In genomic region chr7:155454183-155455112, GRCh38 we compare ENCODE assay signal across 16 cellular contexts. TPM values are rescaled to one million over a fixed set of nuclear protein-coding genes. Genes with fewer than 3 reads are reported as not detected.
DNase-seq lines count a peak whose midpoint lies in the region; ATAC-seq and TF ChIP-seq lines count a peak whose summit lies in the region.
"Had no signal": no experiment of that assay in that cellular context is flagged by ENCODE, and none has a peak within 500 bp of the region (broad histone marks: within the 10 kb centered on the region; RNA-seq: fewer than 3 reads in every experiment).

No MANE protein-coding gene starts in this region.

- no peak for ATAC-seq in Right ventricle myocardium inferior
- no peak for ATAC-seq in T-helper 17 cell
- no peak for ATAC-seq in naive B cell (ENCODE audit: low read depth in 2 of 2)
- ATAC-seq in thoracic aorta (ENCODE audit: insufficient number of reproducible peaks, low FRiP score, low read depth), result no peak
- ATAC-seq in HG03097 (IDR thresholded peaks at IDR 0.05; ENCODE audit: low FRiP score, unreplicated experiment), result no peak
- ATAC-seq in HG02571 (IDR thresholded peaks at IDR 0.05; ENCODE audit: unreplicated experiment), result no peak
- ATAC-seq: activated naive CD8-positive, alpha-beta T cell treated with anti-CD3 and anti-CD28 coated beads, Interleukin-2, amount 50 U/mL, for 24 hours; Panc1 had no signal

- TF ChIP-seq CTCF in cardiac muscle cell (IDR thresholded peaks at IDR 0.05; ENCODE audit: low read depth, low read length), result no peak
- TF ChIP-seq CTCF in thoracic aorta (IDR thresholded peaks at IDR 0.05), result no peak

- H3K36me3 ChIP-seq in cardiac muscle cell (no peaks in the 10 kb centered on the region), thoracic aorta (no peaks in the 10 kb centered on the region)
- H3K36me3 ChIP-seq: MG63, stomach had no signal

- no peak overlapping the region for H3K27ac Mint-ChIP-seq in T-helper 17 cell
- H3K27ac Mint-ChIP-seq in naive B cell, result peak overlapping the region in 4 of 6 donors; percentile 20 to 56 (median 32)
- H3K27ac Mint-ChIP-seq: activated naive CD8-positive, alpha-beta T cell treated with anti-CD3 and anti-CD28 coated beads, Interleukin-2, amount 50 U/mL, for 24 hours had no signal

- H3K36me3 Mint-ChIP-seq in T-helper 17 cell (ENCODE audit: low read depth), result peaks cover 5% of the 10 kb centered on the region
- H3K36me3 Mint-ChIP-seq in naive B cell, result no peaks in the 10 kb centered on the region

- H3K4me1 Mint-ChIP-seq in T-helper 17 cell (peaks cover 30% of the 10 kb centered on the region), naive B cell (peaks cover 33 to 42% (median 33%) of the 10 kb centered on the region in 3 donors)

- peaks cover 58% of the 10 kb centered on the region for H3K27me3 Mint-ChIP-seq in T-helper 17 cell
- peaks cover 52 to 79% (median 79%) of the 10 kb centered on the region in 3 donors for H3K27me3 Mint-ChIP-seq in naive B cell

- H3K9me3 Mint-ChIP-seq in naive B cell, result peaks cover 0 to 8% (median 0%) of the 10 kb centered on the region in 7 donors
- H3K9me3 Mint-ChIP-seq: activated naive CD8-positive, alpha-beta T cell treated with anti-CD3 and anti-CD28 coated beads, Interleukin-2, amount 50 U/mL, for 24 hours had no signal

- intact Hi-C loops in Right ventricle myocardium inferior (cut with DNase I), result loop anchor here (10.0 kb wide), 1 partner anchor 60 kb away; no protein-coding TSS in a partner anchor

- H3K4me3 ChIP-seq in cardiac muscle cell (peak overlapping the region; percentile 16), thoracic aorta (peak overlapping the region; percentile 34)
- H3K4me3 ChIP-seq: GM23248, MG63 had no signal

- H3K9me3 ChIP-seq in cardiac muscle cell (ENCODE audit: low read depth) (no peaks in the 10 kb centered on the region), T-helper 17 cell (ENCODE audit: control insufficient read depth, low read length, poor library complexity, severe bottlenecking) (no peaks in the 10 kb centered on the region), thoracic aorta (no peaks in the 10 kb centered on the region)
- H3K9me3 ChIP-seq: MG63, stomach had no signal

- H3K4me3 Mint-ChIP-seq in T-helper 17 cell, result peak overlapping the region; percentile 28
- H3K4me3 Mint-ChIP-seq in naive B cell, result peak overlapping the region in 6 of 8 donors; percentile 12 to 75 (median 50)
- H3K4me3 Mint-ChIP-seq: activated naive CD8-positive, alpha-beta T cell treated with anti-CD3 and anti-CD28 coated beads, Interleukin-2, amount 50 U/mL, for 24 hours had no signal

- DNase-seq in cardiac muscle cell (ENCODE audit: low read depth in 1 of 2, low spot score in 1 of 2), result no peak
- DNase-seq in Right ventricle myocardium inferior (ENCODE audit: missing footprints), result no peak
- DNase-seq in T-helper 17 cell, result no peak
- DNase-seq in naive B cell, result no peak
- DNase-seq in thoracic aorta (ENCODE audit: low spot score), result no peak
- DNase-seq in medulla oblongata (ENCODE audit: extremely low spot score), result no peak
- DNase-seq: activated naive CD8-positive, alpha-beta T cell treated with anti-CD3 and anti-CD28 coated beads, Interleukin-2, amount 50 U/mL, for 24 hours; GM23248; mesenchymal stem cell; MG63; NCI-H446; stomach had no signal

- H3K4me1 ChIP-seq in cardiac muscle cell (ENCODE audit: low read depth), result no peaks in the 10 kb centered on the region
- peaks cover 21 to 57% of the 10 kb centered on the region in 2 donors for H3K4me1 ChIP-seq in thoracic aorta (ENCODE audit: control insufficient read depth in 1 of 2, low read depth in 2 of 2)

- H3K27me3 ChIP-seq in cardiac muscle cell, result peaks cover 97% of the 10 kb centered on the region
- H3K27me3 ChIP-seq in thoracic aorta (replicated peaks; ENCODE audit: insufficient read depth), result peaks cover 29% of the 10 kb centered on the region

- H3K27ac ChIP-seq in cardiac muscle cell, result no peak overlapping the region
- H3K27ac ChIP-seq in thoracic aorta, result no peak overlapping the region
- H3K27ac ChIP-seq: GM23248, stomach had no signal

RNA-seq across cellular contexts. Expression of gene EN2, which starts 3.5 kb away (rescaled TPM):
- total RNA-seq in cardiac muscle cell (not detected in 2 replicates), Right ventricle myocardium inferior (0.11 TPM), T-helper 17 cell (not detected), thoracic aorta (under 1 TPM in 1 of 2 donors, not detected in 1; 0.27 TPM)
- polyA plus RNA-seq in cardiac muscle cell (not detected in 2 replicates), naive B cell (ENCODE audit: low read depth in 6 of 6) (not detected)
- total RNA-seq: GM23248; stomach; T-helper 2 cell treated with Interferon-gamma antibody and Interleukin-4, amounts not matched to agents 100 ng/mL and 5 ng/mL, for 36 hours had no signal
- polyA plus RNA-seq: GM23248 had no signal
